In the genomic region with DNA sequence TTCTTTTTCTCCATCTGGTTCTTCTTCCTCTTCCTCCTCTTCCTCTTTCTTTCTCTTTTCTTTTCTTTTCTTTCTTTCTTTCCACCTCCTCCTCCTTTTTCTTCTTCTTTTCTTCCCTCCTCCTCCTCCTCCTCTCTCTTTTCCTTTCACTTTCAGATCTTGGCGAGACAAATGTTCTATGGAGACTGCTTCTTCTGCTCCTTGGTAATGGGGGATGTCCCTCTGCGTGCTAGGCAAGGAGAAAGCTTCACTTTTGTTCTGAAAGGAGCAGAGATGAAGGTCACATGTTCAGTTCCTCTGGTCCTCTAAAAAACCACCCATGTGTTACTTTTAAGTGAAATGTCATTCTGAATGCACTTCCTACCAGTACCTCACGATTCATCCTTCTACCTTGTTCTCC, we compare ENCODE assay signal across 9 cellular contexts. TPM values are rescaled to one million over a fixed set of nuclear protein-coding genes. Genes with fewer than 3 reads are reported as not detected.
DNase-seq lines count a peak whose midpoint lies in the region; ATAC-seq and TF ChIP-seq lines count a peak whose summit lies in the region.
"Had no signal": no experiment of that assay in that cellular context is flagged by ENCODE, and none has a peak within 500 bp of the region (broad histone marks: within the 10 kb centered on the region; RNA-seq: fewer than 3 reads in every experiment).

No MANE protein-coding gene starts in this region.

- 92% methylated on average over 3 of the region's 3 CpGs for WGBS in hepatocyte (ENCODE audit: low lambda C conversion rate, missing lambda C conversion rate)

- POLR2A ChIA-PET in GM10248 (lab: Yijun Ruan, JAX), result no interaction called here

- no peaks in the 10 kb centered on the region for H3K27me3 ChIP-seq in effector memory CD4-positive, alpha-beta T cell (replicated peaks; ENCODE audit: control insufficient read depth, insufficient read depth, low read length, poor library complexity, severe bottlenecking)
- H3K27me3 ChIP-seq in hepatocyte (no peaks in the 10 kb centered on the region), HAP-1 (ENCODE audit: low read depth) (no peaks in the 10 kb centered on the region)

- H3K9me2 ChIP-seq in hepatocyte (replicated peaks; ENCODE audit: insufficient read depth), result no peaks in the 10 kb centered on the region

- TF ChIP-seq CTCF in GM10248 (IDR thresholded peaks at IDR 0.05; ENCODE audit: control extremely low read depth, extremely low read depth, low read depth, missing control alignments) (no peak), hepatocyte (IDR thresholded peaks at IDR 0.05; ENCODE audit: poor library complexity) (no peak)

- in situ Hi-C loops in HAP-1 (cut with MboI; ENCODE audit: low sequenced_read_pairs), result loop anchor here (25.0 kb wide), 1 partner anchor 225 kb away; a partner anchor contains a TSS

- H3K36me3 ChIP-seq in effector memory CD4-positive, alpha-beta T cell (ENCODE audit: control insufficient read depth, insufficient read depth, low read length), result no peaks in the 10 kb centered on the region
- H3K36me3 ChIP-seq in hepatocyte (replicated peaks; ENCODE audit: insufficient read depth, low read depth) (no peaks in the 10 kb centered on the region), HAP-1 (replicated peaks) (peaks cover 4% of the 10 kb centered on the region)

- peak overlapping the region; percentile 17 for H3K4me3 ChIP-seq in effector memory CD4-positive, alpha-beta T cell (ENCODE audit: insufficient read depth, low read depth, low read length, poor library complexity, severe bottlenecking)
- H3K4me3 ChIP-seq in hepatocyte (no peak overlapping the region), HAP-1 (no peak overlapping the region)
- H3K4me3 ChIP-seq: GM23338 had no signal

- H3K4me1 ChIP-seq in effector memory CD4-positive, alpha-beta T cell (ENCODE audit: control insufficient read depth, insufficient read depth, low read length, poor library complexity, severe bottlenecking), result peaks cover 33% of the 10 kb centered on the region
- H3K4me1 ChIP-seq in hepatocyte (ENCODE audit: insufficient read depth) (no peaks in the 10 kb centered on the region), HAP-1 (no peaks in the 10 kb centered on the region)

- H3K27ac ChIP-seq in effector memory CD4-positive, alpha-beta T cell (ENCODE audit: insufficient read depth, low read length, poor library complexity, severe bottlenecking), result peak overlapping the region; percentile 48
- H3K27ac ChIP-seq in hepatocyte, result no peak overlapping the region

- DNase-seq in GM10248 (ENCODE audit: extremely low spot score) (peak; percentile 47), HPDE6-E6E7 (ENCODE audit: extremely low spot score) (no peak), hepatocyte (ENCODE audit: low spot score) (no peak), HAP-1 (ENCODE audit: low spot score in 2 of 2) (no peak)
- no peak for DNase-seq in effector memory CD4-positive, alpha-beta T cell
- no peak for DNase-seq in activated effector memory CD4-positive, alpha-beta T cell treated with Interleukin-2 at 50 U/mL for 16 hours

- no peak overlapping the region for H3K4me2 ChIP-seq in hepatocyte
- H3K4me2 ChIP-seq: GM23338 had no signal

- H3K79me2 ChIP-seq in hepatocyte, result no peaks in the 10 kb centered on the region

- no peaks in the 10 kb centered on the region for H3K9me3 ChIP-seq in effector memory CD4-positive, alpha-beta T cell (ENCODE audit: control insufficient read depth, low read length)
- no peaks in the 10 kb centered on the region for H3K9me3 ChIP-seq in hepatocyte (ENCODE audit: low read depth)
- no peaks in the 10 kb centered on the region for H3K9me3 ChIP-seq in HAP-1

- H2AFZ ChIP-seq in hepatocyte, result no peak overlapping the region
- H2AFZ ChIP-seq: GM23338 had no signal

- CTCF ChIA-PET in GM10248 (lab: Yijun Ruan, JAX), result no interaction called here

- no peaks in the 10 kb centered on the region for H4K20me1 ChIP-seq in hepatocyte (ENCODE audit: insufficient read depth, poor library complexity, severe bottlenecking)

- peak; percentile 38 for ATAC-seq in GM21367 (IDR thresholded peaks at IDR 0.05; ENCODE audit: unreplicated experiment)
- peak; percentile 31 for ATAC-seq in HG03521 (IDR thresholded peaks at IDR 0.05; ENCODE audit: unreplicated experiment)
- ATAC-seq: GM23338 had no signal

RNA-seq across cellular contexts. Expression of a gene that starts 33.2 kb away (rescaled TPM):
- 14.4 and 20.4 TPM in 2 replicates for total RNA-seq in hepatocyte
- polyA plus RNA-seq in hepatocyte, result 161 and 166 TPM in 2 replicates
